ENCODE assay signal across 18 cellular contexts in genomic region chr9:126906086-126906485, GRCh38. TPM values are rescaled to one million over a fixed set of nuclear protein-coding genes. Genes with fewer than 3 reads are reported as not detected.
DNase-seq lines count a peak whose midpoint lies in the region; ATAC-seq lines count a peak whose summit lies in the region.
"Had no signal": no experiment of that assay in that cellular context is flagged by ENCODE, and none has a peak within 500 bp of the region (broad histone marks: within the 10 kb centered on the region; RNA-seq: fewer than 3 reads in every experiment).

No MANE protein-coding gene starts in this region.

- DNase-seq in DMS 273 (lab: John Stamatoyannopoulos, UW; ENCODE audit: unreplicated experiment) (peak; percentile 81), NCI-H1694 (lab: John Stamatoyannopoulos, UW) (peak; percentile 68), NCI-H524 (lab: John Stamatoyannopoulos, UW) (peak; percentile 64 to 91), cerebellum (ENCODE audit: low spot score) (peak; percentile 63)
- DNase-seq: BE2C; CD4-positive, CD25-positive, alpha-beta regulatory T cell; CD8-positive, alpha-beta memory T cell; COR-L47; DMS153; DMS79; GF-D8; GOT3; H7; KBM-7 had no signal

- ATAC-seq in esophagus mucosa (no peak), GM19324 (IDR thresholded peaks at IDR 0.05; ENCODE audit: low FRiP score, unreplicated experiment) (no peak), HG02884 (IDR thresholded peaks at IDR 0.05; ENCODE audit: unreplicated experiment) (no peak)
- ATAC-seq: HepG2 had no signal

RNA-seq across cellular contexts. Expression of gene RALGPS1, which starts 8.5 kb away (rescaled TPM):
- total RNA-seq in cerebellum (84.7 TPM), esophagus mucosa (6.8 TPM)

RNA-seq across cellular contexts. Expression of gene ZBTB34, which starts 45.6 kb away (rescaled TPM):
- total RNA-seq in cerebellum (30.0 TPM), esophagus mucosa (2.5 TPM)

Comparison
In these comparisons a context has a peak if more than half of its experiments do, and no peak if none do; other contexts are left out.
1. RNA of gene RALGPS1, which starts 8.5 kb away (total RNA-seq): 84.7 TPM in cerebellum (single experiment); 6.8 TPM in esophagus mucosa (single experiment); every median in the first group is over 10 times any median in the second.
2. Peak in every context shown above with its lines, with median percentiles within 50 percentile points of each other: DNase-seq.